In the genomic region with DNA sequence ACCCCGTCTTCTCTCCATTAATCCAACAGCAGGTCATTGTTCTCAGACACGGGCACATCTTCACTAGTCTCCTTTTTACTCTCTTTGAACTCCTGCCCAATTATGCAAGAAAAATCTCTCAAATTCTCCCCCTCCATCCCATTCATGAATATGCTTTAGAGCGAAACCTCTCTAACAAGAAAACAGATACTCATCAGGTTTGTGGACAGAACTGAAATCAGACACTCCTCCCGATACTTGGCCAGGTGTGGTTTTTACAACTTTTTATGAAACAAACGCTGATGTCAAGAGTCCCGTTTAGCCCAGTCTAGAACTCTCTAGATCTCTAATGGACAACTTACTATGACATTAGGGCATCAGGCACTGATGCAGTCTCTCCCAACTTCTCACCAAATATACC, we compare ENCODE assay signal across 17 cellular contexts. TPM values are rescaled to one million over a fixed set of nuclear protein-coding genes. Genes with fewer than 3 reads are reported as not detected.
A peak's percentile ranks its signal among the peaks of the same experiment; 100 is the strongest.
DNase-seq lines count a peak whose midpoint lies in the region; ATAC-seq, FAIRE-seq and TF ChIP-seq lines count a peak whose summit lies in the region.
"Had no signal": no experiment of that assay in that cellular context is flagged by ENCODE, and none has a peak within 500 bp of the region (broad histone marks: within the 10 kb centered on the region; RNA-seq: fewer than 3 reads in every experiment).

No MANE protein-coding gene starts in this region.

- H2BK15ac ChIP-seq in mesenchymal stem cell (ENCODE audit: low read depth, poor library complexity, severe bottlenecking) = no peak overlapping the region

- no peak overlapping the region for H4K8ac ChIP-seq in mesenchymal stem cell (ENCODE audit: low read length)

- no peak overlapping the region for H2AFZ ChIP-seq in mesenchymal stem cell (ENCODE audit: low read depth, low read length)
- H2AFZ ChIP-seq: GM23338 had no signal

- peak; percentile 68 for ATAC-seq in GM19035 (IDR thresholded peaks at IDR 0.05; ENCODE audit: unreplicated experiment)
- ATAC-seq in HG02610 (IDR thresholded peaks at IDR 0.05; ENCODE audit: unreplicated experiment) = peak; percentile 70
- peak; percentile 64 for ATAC-seq in HG03442 (IDR thresholded peaks at IDR 0.05; ENCODE audit: unreplicated experiment)
- ATAC-seq in psoas muscle = no peak
- ATAC-seq in esophagus mucosa = no peak
- ATAC-seq: GM23338, mucosa of descending colon had no signal

- WGBS in mesenchymal stem cell = 80% methylated on average over 6 of the region's 6 CpGs
- 71 to 81% (median 80%) methylated on average over 6 of the region's 6 CpGs for WGBS in psoas muscle, 3 donors

- no peak overlapping the region for H3K18ac ChIP-seq in mesenchymal stem cell (ENCODE audit: low read depth in 1 of 2, low read length in 2 of 2)

- H3K27ac ChIP-seq in mesenchymal stem cell (ENCODE audit: low read length, poor library complexity, severe bottlenecking) (no peak overlapping the region), psoas muscle (no peak overlapping the region)
- H3K27ac ChIP-seq: BLaER1, SK-N-MC, tibial nerve had no signal

- H2BK12ac ChIP-seq in mesenchymal stem cell (ENCODE audit: low read length in 2 of 2) = no peak overlapping the region

- no peak overlapping the region for H3K23ac ChIP-seq in mesenchymal stem cell (ENCODE audit: low read length in 2 of 2)

- no peak overlapping the region for H3K4ac ChIP-seq in mesenchymal stem cell (ENCODE audit: low read depth in 1 of 2, low read length in 2 of 2)

- FAIRE-seq in GM12891 (lab: Jason Lieb, UNC) = peak; percentile 87

- no peak for TF ChIP-seq CTCF in psoas muscle (IDR thresholded peaks at IDR 0.05)

- H3K9me3 ChIP-seq in mesenchymal stem cell (ENCODE audit: control insufficient read depth, low read length) (peaks cover 44% of the 10 kb centered on the region), psoas muscle (peaks cover 18% of the 10 kb centered on the region)

- H3K14ac ChIP-seq in mesenchymal stem cell (ENCODE audit: low read length in 2 of 2) = no peak overlapping the region

- no peaks in the 10 kb centered on the region for H3K79me1 ChIP-seq in mesenchymal stem cell (replicated peaks; ENCODE audit: low read length, poor library complexity, severe bottlenecking)

- intact Hi-C loops in psoas muscle (cut with DNase I) = no loop called here

- no peak overlapping the region for H2BK5ac ChIP-seq in mesenchymal stem cell (ENCODE audit: low read depth, low read length, poor library complexity, severe bottlenecking)

- H2AK5ac ChIP-seq in mesenchymal stem cell (ENCODE audit: low read length, severe bottlenecking) = no peak overlapping the region

- H4K91ac ChIP-seq in mesenchymal stem cell (ENCODE audit: low read length) = no peak overlapping the region

- no peak overlapping the region for H2BK120ac ChIP-seq in mesenchymal stem cell (ENCODE audit: low read depth, low read length)

- no peak for DNase-seq in GM12891 (ENCODE audit: insufficient read length, low spot score)
- no peak for DNase-seq in mesenchymal stem cell
- DNase-seq in A172 (ENCODE audit: low spot score) = no peak
- no peak for DNase-seq in psoas muscle
- DNase-seq: activated naive CD4-positive, alpha-beta T cell treated with Interleukin-2 at 50 U/mL for 16 hours; mucosa of descending colon; NCI-H1105 treated with DMSO at 0.1 percent for 48 hours; NCI-H774 had no signal

- H3K27me3 ChIP-seq in mesenchymal stem cell (ENCODE audit: control insufficient read depth in 1 of 2, insufficient read depth in 1 of 2, low read length in 2 of 2) = no peaks in the 10 kb centered on the region
- no peaks in the 10 kb centered on the region for H3K27me3 ChIP-seq in psoas muscle (ENCODE audit: insufficient read depth in 3 of 3, low read length in 2 of 3)
- H3K27me3 ChIP-seq: BLaER1, tibial nerve had no signal

- H3K4me3 ChIP-seq in mesenchymal stem cell (ENCODE audit: insufficient read depth in 1 of 2, low read depth in 1 of 2, low read length in 2 of 2) (no peak overlapping the region), psoas muscle (no peak overlapping the region)
- H3K4me3 ChIP-seq: BLaER1, GM23338, mucosa of descending colon, SK-N-MC, tibial nerve had no signal

- no peak overlapping the region for H3K9ac ChIP-seq in mesenchymal stem cell (ENCODE audit: low read length)
- H3K9ac ChIP-seq: BLaER1 had no signal

- H3K36me3 ChIP-seq in mesenchymal stem cell (ENCODE audit: control insufficient read depth in 1 of 2, insufficient read depth in 2 of 2, low read depth in 1 of 2, low read length in 2 of 2) (no peaks in the 10 kb centered on the region), psoas muscle (ENCODE audit: insufficient read depth in 1 of 2, low read depth in 1 of 2) (no peaks in the 10 kb centered on the region)
- H3K36me3 ChIP-seq: tibial nerve had no signal

- peaks cover 2% of the 10 kb centered on the region for H3K4me1 ChIP-seq in mesenchymal stem cell (ENCODE audit: control insufficient read depth, insufficient read depth, low read depth, low read length)
- no peaks in the 10 kb centered on the region for H3K4me1 ChIP-seq in psoas muscle
- H3K4me1 ChIP-seq: BLaER1, tibial nerve had no signal

- TF ChIP-seq POLR2A in GM12891 (IDR thresholded peaks at IDR 0.05; ENCODE audit: low read depth, low read length) = no peak

- no peak overlapping the region for H3K4me2 ChIP-seq in mesenchymal stem cell (ENCODE audit: low read length, poor library complexity, severe bottlenecking)
- H3K4me2 ChIP-seq: BLaER1, GM23338 had no signal

TF ChIP-seq in GM12891, 5 proteins besides CTCF, POLR2A, EP300 and RAD21:
- TF ChIP-seq TAF1 (IDR thresholded peaks at IDR 0.05; ENCODE audit: low read depth, low read length) (no peak), POU2F2 (IDR thresholded peaks at IDR 0.05; ENCODE audit: low read depth, low read length) (peak; percentile 52; the same call in 1 of the 2 replicates), PAX5 (IDR thresholded peaks at IDR 0.05; ENCODE audit: insufficient read depth, low read length, severe bottlenecking) (no peak), POLR2AphosphoS5 (IDR thresholded peaks at IDR 0.05; ENCODE audit: low read depth, low read length) (no peak), SPI1 (IDR thresholded peaks at IDR 0.05; ENCODE audit: low read depth, low read length) (no peak)
TF ChIP-seq in GM12891: peak in this region for 1.

RNA-seq across cellular contexts. Expression of gene PIK3R5, which starts 40.9 kb away (rescaled TPM):
- 41.2 TPM for polyA plus RNA-seq in GM12891 (2012; ENCODE audit: low read depth, missing spikeins)
- not detected for polyA plus RNA-seq in mesenchymal stem cell (2013, experiment 1 of 2)
- polyA plus RNA-seq in mesenchymal stem cell (2013, experiment 2 of 2) = not detected
- 0.14 TPM in 1 of 2 replicates, not detected in the other for total RNA-seq in A172 (2014; rRNA removed; shearing (Covaris generic))
- 1 to 10 TPM; 1.1 to 2.9 (median 1.9) TPM for total RNA-seq in psoas muscle
- polyA plus RNA-seq in psoas muscle = under 1 TPM; 0.20 to 0.51 (median 0.47) TPM
- total RNA-seq in esophagus mucosa = 0.88 TPM
- total RNA-seq: HT-29 had no signal

RNA-seq across cellular contexts. Expression of gene PIK3R6, which starts 57.1 kb away (rescaled TPM):
- 115 TPM for polyA plus RNA-seq in GM12891 (2012; ENCODE audit: low read depth, missing spikeins)
- not detected for polyA plus RNA-seq in mesenchymal stem cell (2013, experiment 1 of 2)
- polyA plus RNA-seq in mesenchymal stem cell (2013, experiment 2 of 2) = not detected
- not detected in 2 replicates for total RNA-seq in A172 (2014; rRNA removed; shearing (Covaris generic))
- under 1 TPM; 0.28 to 0.58 (median 0.44) TPM for total RNA-seq in psoas muscle
- polyA plus RNA-seq in psoas muscle = under 1 TPM; 0.08 to 0.53 (median 0.18) TPM
- 0.16 TPM for total RNA-seq in esophagus mucosa
- total RNA-seq: HT-29 had no signal

Comparison
In these comparisons a context has a peak if more than half of its experiments do, and no peak if none do; other contexts are left out.
1. ATAC-seq: peak in GM19035 (single experiment), HG02610 (single experiment) and HG03442 (single experiment); none in psoas muscle (0 of 4) and esophagus mucosa (single experiment).